In the genomic region with DNA sequence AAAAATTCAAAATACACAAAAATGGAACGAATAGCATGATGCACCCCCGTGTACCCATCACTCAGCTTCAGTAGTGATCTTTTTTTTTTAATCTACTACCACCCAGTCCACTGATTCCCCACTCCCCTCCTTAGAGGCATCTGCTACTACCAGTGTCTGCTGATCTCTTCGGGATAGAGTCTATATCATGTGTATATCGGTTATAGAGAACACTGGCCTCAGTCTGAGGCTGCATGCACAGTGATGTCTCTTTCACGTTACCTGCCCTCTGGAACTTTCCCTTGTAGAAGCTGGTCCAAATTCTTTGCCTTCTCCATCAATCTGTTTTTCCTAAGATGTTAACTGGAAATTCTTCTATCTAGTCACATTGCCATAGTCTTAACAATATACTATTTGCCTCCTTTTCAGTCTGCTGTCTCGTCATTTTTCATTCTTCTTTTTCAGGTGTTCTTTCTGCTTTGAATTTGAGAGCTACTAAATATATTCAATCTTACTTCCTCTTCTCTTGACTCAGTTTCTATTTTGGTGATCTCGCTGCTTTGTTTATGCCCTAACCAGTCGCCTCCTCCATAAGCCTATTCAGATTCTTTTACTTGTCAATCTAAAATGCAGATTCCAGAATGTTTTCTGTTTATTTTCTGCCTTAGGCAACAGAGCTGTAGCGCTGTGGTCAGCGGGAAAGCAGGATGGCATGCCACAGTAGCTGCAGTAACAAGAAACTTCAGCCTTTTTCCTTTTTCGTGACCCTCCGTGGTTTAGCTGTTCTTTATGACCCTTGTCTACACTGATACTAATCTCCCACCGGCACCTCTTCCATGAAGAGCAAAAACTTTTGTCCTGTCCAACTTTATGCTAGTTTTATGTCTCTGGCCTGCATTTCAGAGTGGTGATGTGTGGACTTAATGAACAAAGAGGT, we compare ENCODE assay signal across 18 cellular contexts.
DNase-seq lines count a peak whose midpoint lies in the region; ATAC-seq and TF ChIP-seq lines count a peak whose summit lies in the region.
"Had no signal": no experiment of that assay in that cellular context is flagged by ENCODE, and none has a peak within 500 bp of the region (broad histone marks: within the 10 kb centered on the region; RNA-seq: fewer than 3 reads in every experiment).

No MANE protein-coding gene starts in this region.

- POLR2A ChIA-PET in CD4-positive, alpha-beta memory T cell (lab: Charles Lee; ENCODE audit: partially characterized antibody), result no interaction called here

- intact Hi-C loops in sciatic nerve (cut with DNase I), result no loop called here
- intact Hi-C loops in CD4-positive, alpha-beta memory T cell (cut with micrococcal nuclease), result no loop called here

- no peak overlapping the region for H3K4me3 Mint-ChIP-seq in CD4-positive, alpha-beta memory T cell
- H3K4me3 Mint-ChIP-seq: immature natural killer cell had no signal

- H3K27ac Mint-ChIP-seq in CD4-positive, alpha-beta memory T cell, result no peak overlapping the region
- H3K27ac Mint-ChIP-seq: immature natural killer cell had no signal

- no peaks in the 10 kb centered on the region for H3K9me3 Mint-ChIP-seq in CD4-positive, alpha-beta memory T cell
- H3K9me3 Mint-ChIP-seq: immature natural killer cell had no signal

- no peaks in the 10 kb centered on the region for H3K27me3 Mint-ChIP-seq in CD4-positive, alpha-beta memory T cell

- TF ChIP-seq CTCF in GM06990 (IDR thresholded peaks at IDR 0.05; ENCODE audit: insufficient read depth, low read length, poor library complexity, severe bottlenecking), result no peak

- H3K36me3 ChIP-seq in GM06990 (ENCODE audit: control insufficient read depth, insufficient read depth, low read length), result no peaks in the 10 kb centered on the region
- H3K36me3 ChIP-seq in CD4-positive, alpha-beta memory T cell (ENCODE audit: insufficient read depth, low read length), result no peaks in the 10 kb centered on the region
- peaks cover 9% of the 10 kb centered on the region for H3K36me3 ChIP-seq in MG63
- H3K36me3 ChIP-seq: Peyer's patch had no signal

- no peak for DNase-seq in GM06990 (ENCODE audit: extremely low read depth, insufficient read length)
- peak; percentile 36 for DNase-seq in RPMI7951 (ENCODE audit: low read depth)
- DNase-seq in left kidney (ENCODE audit: low read depth, low spot score), result peak; percentile 67
- DNase-seq in sciatic nerve (ENCODE audit: low spot score), result no peak
- no peak for DNase-seq in CD4-positive, alpha-beta memory T cell
- DNase-seq in MG63, result no peak
- no peak for DNase-seq in mucosa of gallbladder (ENCODE audit: low spot score)
- DNase-seq: activated naive CD4-positive, alpha-beta T cell treated with anti-CD3 and anti-CD28 coated beads, Interleukin-2, amount 50 U/mL, for 16 hours; Caco-2; immature natural killer cell; KBM-7; midbrain; NCI-H1436 treated with DMSO at 0.1 percent for 48 hours; NCI-H345; Peyer's patch had no signal

- H3K4me1 ChIP-seq in CD4-positive, alpha-beta memory T cell (ENCODE audit: insufficient read depth, low read length), result no peaks in the 10 kb centered on the region
- H3K4me1 ChIP-seq: Peyer's patch had no signal

- ATAC-seq in GM21619 (IDR thresholded peaks at IDR 0.05; ENCODE audit: unreplicated experiment) (peak; percentile 66), sciatic nerve (no peak)

- H3K36me3 Mint-ChIP-seq in CD4-positive, alpha-beta memory T cell, result peaks cover 14 to 20% of the 10 kb centered on the region in 2 donors

- H3K4me3 ChIP-seq in GM06990 (replicated peaks; ENCODE audit: low read depth, low read length) (peak overlapping the region; percentile 40), MG63 (no peak overlapping the region)
- no peak overlapping the region for H3K4me3 ChIP-seq in CD4-positive, alpha-beta memory T cell (ENCODE audit: low read length in 2 of 2)
- H3K4me3 ChIP-seq: cardiac muscle cell, Peyer's patch, smooth muscle cell had no signal

- H3K9me3 ChIP-seq in CD4-positive, alpha-beta memory T cell (ENCODE audit: control insufficient read depth in 1 of 2, low read length in 2 of 2), result no peaks in the 10 kb centered on the region
- no peaks in the 10 kb centered on the region for H3K9me3 ChIP-seq in MG63
- H3K9me3 ChIP-seq: Caco-2, Peyer's patch had no signal

- H3K27ac ChIP-seq in CD4-positive, alpha-beta memory T cell (ENCODE audit: low read depth, low read length), result no peak overlapping the region
- H3K27ac ChIP-seq: cardiac muscle cell, Peyer's patch had no signal

- no peaks in the 10 kb centered on the region for H3K27me3 ChIP-seq in GM06990 (replicated peaks; ENCODE audit: control insufficient read depth, insufficient read depth, low read length)
- no peaks in the 10 kb centered on the region for H3K27me3 ChIP-seq in CD4-positive, alpha-beta memory T cell (ENCODE audit: insufficient read depth, low read length)
- H3K27me3 ChIP-seq in MG63, result no peaks in the 10 kb centered on the region
- H3K27me3 ChIP-seq: cardiac muscle cell, Peyer's patch had no signal

- H3K4me1 Mint-ChIP-seq in CD4-positive, alpha-beta memory T cell, result peaks cover 0 to 6% (median 2%) of the 10 kb centered on the region in 4 donors
- H3K4me1 Mint-ChIP-seq: immature natural killer cell had no signal

- CTCF ChIA-PET in CD4-positive, alpha-beta memory T cell (lab: Charles Lee; ENCODE audit: partially characterized antibody), result no interaction called here

Comparison
In these comparisons a context has a peak if more than half of its experiments do, and no peak if none do; other contexts are left out.
1. DNase-seq: peak in RPMI7951 (single experiment) and left kidney (single experiment); none in GM06990 (single experiment), sciatic nerve (single experiment), CD4-positive, alpha-beta memory T cell (0 of 5), MG63 (single experiment) and mucosa of gallbladder (single experiment).